Comparison of ENCODE assay signal across 8 cellular contexts in genomic region chr1:47313915-47314664, GRCh38. TPM values are rescaled to one million over a fixed set of nuclear protein-coding genes. Genes with fewer than 3 reads are reported as not detected.
DNase-seq lines count a peak whose midpoint lies in the region; ATAC-seq and TF ChIP-seq lines count a peak whose summit lies in the region.

Gene STIL (minus strand): TSS chr1:47314147. CDS start chr1:47310319, 3,828 bp downstream.

- H3K4me3 ChIP-seq in duodenal mucosa (ENCODE audit: low read depth in 1 of 2, low read length in 2 of 2) (peak within 1 kb of the TSS; percentile 78 to 85), right lobe of liver (peak within 1 kb of the TSS; percentile 51 to 64 (median 54))

- no peaks in the 10 kb centered on the region for H3K9me3 ChIP-seq in duodenal mucosa (ENCODE audit: control insufficient read depth in 1 of 2, low read length in 2 of 2)
- no peaks in the 10 kb centered on the region for H3K9me3 ChIP-seq in right lobe of liver

- H3K27ac ChIP-seq in duodenal mucosa (ENCODE audit: low read depth, low read length) (peak within 1 kb of the TSS; percentile 46), right lobe of liver (peak within 1 kb of the TSS; percentile 24 to 41 (median 37))

- peak; percentile 77 for TF ChIP-seq POLR2A in right lobe of liver (IDR thresholded peaks at IDR 0.05)

- H3K27me3 ChIP-seq in duodenal mucosa (ENCODE audit: control insufficient read depth in 1 of 2, insufficient read depth in 2 of 2, low read length in 2 of 2) (no peaks in the 10 kb centered on the region), right lobe of liver (no peaks in the 10 kb centered on the region)

- no peaks in the 10 kb centered on the region for H3K27me3 Mint-ChIP-seq in activated CD4-positive, alpha-beta memory T cell treated with anti-CD3 and anti-CD28 coated beads for 36 hours

- H3K9ac ChIP-seq in duodenal mucosa (ENCODE audit: low read depth in 1 of 2, low read length in 2 of 2) = peak within 1 kb of the TSS; percentile 69 to 74

- POLR2A ChIA-PET in activated CD4-positive, alpha-beta memory T cell treated with anti-CD3 and anti-CD28 coated beads for 36 hours (lab: Charles Lee) = interaction anchor here (1.0 to 2.1 kb wide), 6 partner anchors 9 to 123 kb away, joined by 3 to 18 read pairs (median 4); partner anchors contain the start of genes CMPK1 and FOXD2

- peak in 2 of 4 donors; percentile 30 to 39 for TF ChIP-seq CTCF in right lobe of liver (IDR thresholded peaks at IDR 0.05)

- peak; percentile 97 for ATAC-seq in GM19438 (IDR thresholded peaks at IDR 0.05; ENCODE audit: low read depth, unreplicated experiment)
- peak; percentile 88 for ATAC-seq in HG03575 (IDR thresholded peaks at IDR 0.05; ENCODE audit: extremely low read depth, insufficient number of reproducible peaks, low FRiP score, unreplicated experiment)
- ATAC-seq in right lobe of liver = peak; percentile 99 to 100 (median 100)

- H3K36me3 ChIP-seq in duodenal mucosa (ENCODE audit: control insufficient read depth in 1 of 2, insufficient read depth in 2 of 2, low read length in 2 of 2) = peaks cover 0 to 4% of the 10 kb centered on the region in 2 donors
- no peaks in the 10 kb centered on the region for H3K36me3 ChIP-seq in right lobe of liver

- DNase-seq in CD1c-positive myeloid dendritic cell (ENCODE audit: extremely low spot score) (peak; percentile 99), NCI-H82 treated with DMSO at 0.1 percent for 48 hours (lab: John Stamatoyannopoulos, UW; ENCODE audit: unreplicated experiment) (peak; percentile 100), right lobe of liver (peak; percentile 99)
- DNase-seq in activated CD4-positive, alpha-beta memory T cell treated with anti-CD3 and anti-CD28 coated beads for 36 hours = peak; percentile 99
- peak; percentile 94 to 97 for DNase-seq in stimulated activated CD4-positive, alpha-beta T cell treated with anti-CD3 and anti-CD28 coated beads, Interleukin-4, amount 100 ng/mL, for 4 hours

- intact Hi-C loops in activated CD4-positive, alpha-beta memory T cell treated with anti-CD3 and anti-CD28 coated beads for 36 hours (cut with micrococcal nuclease) = loop anchor here (1.0 to 10.0 kb wide), 4 partner anchors 20 to 139 kb away; no protein-coding TSS in a partner anchor
- intact Hi-C loops in right lobe of liver (cut with DNase I) = no loop called here

- peak within 1 kb of the TSS; percentile 95 for H3K27ac Mint-ChIP-seq in activated CD4-positive, alpha-beta memory T cell treated with anti-CD3 and anti-CD28 coated beads for 36 hours

- peaks cover 6% of the 10 kb centered on the region for H3K4me1 Mint-ChIP-seq in activated CD4-positive, alpha-beta memory T cell treated with anti-CD3 and anti-CD28 coated beads for 36 hours (ENCODE audit: low read depth)

- peaks cover 0 to 5% of the 10 kb centered on the region in 2 donors for H3K4me1 ChIP-seq in duodenal mucosa (ENCODE audit: control insufficient read depth in 1 of 2, insufficient read depth in 2 of 2, low read length in 2 of 2)
- H3K4me1 ChIP-seq in right lobe of liver = peaks cover 0 to 8% (median 3%) of the 10 kb centered on the region in 4 donors

- no peaks in the 10 kb centered on the region for H3K9me3 Mint-ChIP-seq in activated CD4-positive, alpha-beta memory T cell treated with anti-CD3 and anti-CD28 coated beads for 36 hours

- under 1% methylated on average over 26 of the region's 54 CpGs for WGBS in right lobe of liver (ENCODE audit: insufficient coverage, low coverage, low lambda C conversion rate, missing lambda C conversion rate)

- peaks cover 23% of the 10 kb centered on the region for H3K36me3 Mint-ChIP-seq in activated CD4-positive, alpha-beta memory T cell treated with anti-CD3 and anti-CD28 coated beads for 36 hours

- CTCF ChIA-PET in activated CD4-positive, alpha-beta memory T cell treated with anti-CD3 and anti-CD28 coated beads for 36 hours (lab: Charles Lee) = interaction anchor here (1.0 to 1.8 kb wide), 8 partner anchors 12 to 139 kb away, joined by 3 to 11 read pairs (median 6); partner anchors contain the start of genes CMPK1 and FOXD2

- peak within 1 kb of the TSS; percentile 83 for H3K4me3 Mint-ChIP-seq in activated CD4-positive, alpha-beta memory T cell treated with anti-CD3 and anti-CD28 coated beads for 36 hours

RNA-seq across cellular contexts. Expression of gene STIL, which starts in this region (rescaled TPM):
- 10 to 100 TPM; 31.3 to 33.6 TPM for total RNA-seq in activated CD4-positive, alpha-beta memory T cell treated with anti-CD3 and anti-CD28 coated beads for 36 hours
- 1 to 10 TPM in 3 of 6 experiments, under 1 TPM in 3; 0.61 to 2.5 (median 0.87) TPM for total RNA-seq in right lobe of liver

Comparison
In these comparisons a context has a peak if more than half of its experiments do, and no peak if none do; other contexts are left out.
1. Peak in every context shown above with its lines: DNase-seq, ATAC-seq, H3K4me3 ChIP-seq and H3K27ac ChIP-seq.
2. RNA of gene STIL (total RNA-seq): 31.3 to 33.6 TPM in activated CD4-positive, alpha-beta memory T cell treated with anti-CD3 and anti-CD28 coated beads for 36 hours; 0.61 to 2.5 TPM in right lobe of liver; every median in the first group is over 4 times any median in the second.